In the genomic region with DNA sequence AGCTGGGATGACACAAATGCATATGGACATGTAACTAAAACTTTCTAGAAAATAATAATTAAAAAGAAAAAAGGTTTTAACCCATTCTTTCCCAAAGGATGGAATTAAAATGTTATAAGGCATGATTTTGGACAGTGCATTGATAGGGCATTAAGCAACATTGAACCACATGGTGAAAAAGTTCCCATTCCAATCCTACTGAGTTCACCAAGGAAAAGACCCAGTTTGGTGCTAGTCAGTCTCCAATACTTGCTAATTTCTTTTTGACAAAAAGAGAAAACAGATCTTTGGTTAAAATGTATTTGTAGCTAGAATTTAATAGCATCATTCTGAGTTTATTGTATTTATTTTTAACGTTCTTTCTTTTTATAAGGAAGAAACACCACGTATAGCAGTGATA, we compare ENCODE assay signal across 17 cellular contexts. TPM values are rescaled to one million over a fixed set of nuclear protein-coding genes. Genes with fewer than 3 reads are reported as not detected.
"Had no signal": no experiment of that assay in that cellular context is flagged by ENCODE, and none has a peak within 500 bp of the region (broad histone marks: within the 10 kb centered on the region; RNA-seq: fewer than 3 reads in every experiment).

No MANE protein-coding gene starts in this region.

- DNase-seq: activated CD4-positive, alpha-beta memory T cell treated with anti-CD3 and anti-CD28 coated beads, Interleukin-2, amount 10 ng/mL, durations not matched to agents 7 days and 5 days; activated CD4-positive, alpha-beta T cell treated with anti-CD3 and anti-CD28 coated beads for 36 hours; activated naive CD4-positive, alpha-beta T cell treated with Interleukin-2 at 50 U/mL for 16 hours; activated naive CD8-positive, alpha-beta T cell treated with anti-CD3 and anti-CD28 coated beads, Interleukin-2, amount 50 U/mL, for 24 hours; colonic mucosa; effector CD4-positive, alpha-beta T cell; kidney glomerular epithelial cell; right lobe of liver; stimulated activated CD4-positive, alpha-beta T cell treated with anti-CD3 and anti-CD28 coated beads, Interleukin-2, amount 100 ng/mL, for 24 hours; stimulated activated naive CD8-positive, alpha-beta T cell treated with anti-CD3 and anti-CD28 coated beads, Interleukin-15, Interleukin-2, amounts not matched to agents 100 U/mL and 50 U/mL, for 24 hours; T1000 had no signal

- H3K4me3 ChIP-seq: colonic mucosa, hepatocyte, lung, prostate gland, right lobe of liver, suprapubic skin had no signal

- H3K27ac Mint-ChIP-seq: activated CD4-positive, alpha-beta memory T cell treated with anti-CD3 and anti-CD28 coated beads, Interleukin-2, amount 10 ng/mL, durations not matched to agents 7 days and 5 days had no signal

- H3K27me3 ChIP-seq: ascending aorta, colonic mucosa, hepatocyte, right lobe of liver, suprapubic skin had no signal

- H3K4me2 ChIP-seq: hepatocyte had no signal

- H3K36me3 ChIP-seq: colonic mucosa had no signal

- H3K27ac ChIP-seq: colonic mucosa, hepatocyte, prostate gland, right lobe of liver, suprapubic skin had no signal

- H3K9me3 ChIP-seq: colonic mucosa, prostate gland had no signal

- H3K4me3 Mint-ChIP-seq: activated CD4-positive, alpha-beta memory T cell treated with anti-CD3 and anti-CD28 coated beads, Interleukin-2, amount 10 ng/mL, durations not matched to agents 7 days and 5 days had no signal

- H3K4me1 ChIP-seq: colonic mucosa, prostate gland, suprapubic skin had no signal

RNA-seq across cellular contexts. Expression of a gene that starts 28.1 kb away (rescaled TPM):
- total RNA-seq: activated CD4-positive, alpha-beta memory T cell treated with anti-CD3 and anti-CD28 coated beads, Interleukin-2, amount 10 ng/mL, durations not matched to agents 7 days and 5 days; activated CD4-positive, alpha-beta T cell treated with anti-CD3 and anti-CD28 coated beads for 36 hours; naive thymus-derived CD4-positive, alpha-beta T cell had no signal
- polyA plus RNA-seq: naive thymus-derived CD4-positive, alpha-beta T cell had no signal
